In genomic region chr1:935751-936231, GRCh38 we compare ENCODE assay signal across 10 cellular contexts. TPM values are rescaled to one million over a fixed set of nuclear protein-coding genes. Genes with fewer than 3 reads are reported as not detected.
DNase-seq lines count a peak whose midpoint lies in the region; ATAC-seq and TF ChIP-seq lines count a peak whose summit lies in the region.
"Had no signal": no experiment of that assay in that cellular context is flagged by ENCODE, and none has a peak within 500 bp of the region (broad histone marks: within the 10 kb centered on the region; RNA-seq: fewer than 3 reads in every experiment).

No MANE protein-coding gene starts in this region.

- H3K4me1 ChIP-seq in BLaER1 treated with 17β-estradiol and CSF1 and Interleukin-3, amounts not matched to agents 10 nM and 100 nM, result peaks cover 15 to 78% (median 73%) of the 10 kb centered on the region in 10 experiments; a peak in 19 of 20 replicates

- H3K4me3 Mint-ChIP-seq in WTC11, result peak overlapping the region; percentile 60

- no peaks in the 10 kb centered on the region for H3K36me3 ChIP-seq in BLaER1 treated with 17β-estradiol and CSF1 and Interleukin-3, amounts not matched to agents 10 nM and 100 nM

- H3K9me3 Mint-ChIP-seq in WTC11, result no peaks in the 10 kb centered on the region
- H3K9me3 Mint-ChIP-seq: activated T-helper 2 cell treated with anti-CD3 and anti-CD28 coated beads, Interferon-gamma antibody, Interleukin-2, Interleukin-4, amounts not matched to agents 10 μg/mL and 5 μg/mL and 100 μg/mL, durations not matched to agents 14 hours and 24 hours and 36 hours had no signal

- peaks cover 14% of the 10 kb centered on the region for H3K4me1 Mint-ChIP-seq in WTC11

- H3K36me3 Mint-ChIP-seq in WTC11, result no peaks in the 10 kb centered on the region

- CTCF ChIA-PET in WTC11 (lab: Charles Lee), result no interaction called here

- H4K20me1 ChIP-seq in BLaER1 treated with 17β-estradiol and CSF1 and Interleukin-3, amounts not matched to agents 10 nM and 100 nM, result peaks cover 0 to 86% (median 64%) of the 10 kb centered on the region in 11 experiments; a peak in 19 of 22 replicates

- peaks cover 61 to 86% (median 75%) of the 10 kb centered on the region in 11 experiments for H3K27me3 ChIP-seq in BLaER1 treated with 17β-estradiol and CSF1 and Interleukin-3, amounts not matched to agents 10 nM and 100 nM

- H3K27ac Mint-ChIP-seq in WTC11, result no peak overlapping the region
- H3K27ac Mint-ChIP-seq: activated T-helper 2 cell treated with anti-CD3 and anti-CD28 coated beads, Interferon-gamma antibody, Interleukin-2, Interleukin-4, amounts not matched to agents 10 μg/mL and 5 μg/mL and 100 μg/mL, durations not matched to agents 14 hours and 24 hours and 36 hours had no signal

- H3K27me3 Mint-ChIP-seq in WTC11 (ENCODE audit: low read depth), result peaks cover 83% of the 10 kb centered on the region

- peak; percentile 60 for DNase-seq in NCI-H1105 (lab: John Stamatoyannopoulos, UW)
- DNase-seq in WTC11 (ENCODE audit: low spot score), result peak; percentile 56
- no peak for DNase-seq in stimulated activated CD4-positive, alpha-beta T cell treated with anti-CD3 and anti-CD28 coated beads, Interleukin-4, amount 100 ng/mL, for 4 hours
- no peak for DNase-seq in stimulated activated CD4-positive, alpha-beta T cell treated with anti-CD3 and anti-CD28 coated beads, Interleukin-2, amount 100 ng/mL, for 48 hours
- DNase-seq: NCI-H774, T1000 had no signal

- H3K9ac ChIP-seq in BLaER1 treated with 17β-estradiol and CSF1 and Interleukin-3, amounts not matched to agents 10 nM and 100 nM, result no peak overlapping the region

- no peak overlapping the region for H3K4me3 ChIP-seq in BLaER1 treated with 17β-estradiol and CSF1 and Interleukin-3, amounts not matched to agents 10 nM and 100 nM
- H3K4me3 ChIP-seq: coronary artery had no signal

- peak overlapping the region in 8 of 11 experiments; percentile 35 to 63 (median 53); a peak in 15 of 22 replicates for H3K4me2 ChIP-seq in BLaER1 treated with 17β-estradiol and CSF1 and Interleukin-3, amounts not matched to agents 10 nM and 100 nM

- TF ChIP-seq CTCF in WTC11 (IDR thresholded peaks at IDR 0.05), result no peak

- ATAC-seq in WTC11, result peak; percentile 28
- no peak for ATAC-seq in GM19463 (IDR thresholded peaks at IDR 0.05; ENCODE audit: unreplicated experiment)

- H3K27ac ChIP-seq in BLaER1 treated with 17β-estradiol and CSF1 and Interleukin-3, amounts not matched to agents 10 nM and 100 nM, result no peak overlapping the region
- H3K27ac ChIP-seq: coronary artery had no signal

- no peaks in the 10 kb centered on the region for H3K9me3 ChIP-seq in BLaER1 treated with 17β-estradiol and CSF1 and Interleukin-3, amounts not matched to agents 10 nM and 100 nM (replicated peaks in 1 of 11)

- POLR2A ChIA-PET in WTC11 (lab: Charles Lee), result no interaction called here

TF ChIP-seq in WTC11, 78 proteins besides CTCF, POLR2A, EP300 and RAD21:
- TF ChIP-seq ZNF219 (CRISPR knock-in tag; IDR thresholded peaks at IDR 0.05; ENCODE audit: borderline replicate concordance) (no peak), FOXP1 (CRISPR knock-in tag; IDR thresholded peaks at IDR 0.05; ENCODE audit: borderline replicate concordance) (no peak), FOXP4 (CRISPR knock-in tag; IDR thresholded peaks at IDR 0.05) (no peak), USF1 (CRISPR knock-in tag; IDR thresholded peaks at IDR 0.05) (no peak), FOXK1 (CRISPR knock-in tag; IDR thresholded peaks at IDR 0.05) (no peak), ATF2 (CRISPR knock-in tag; IDR thresholded peaks at IDR 0.05; ENCODE audit: borderline replicate concordance, low read depth) (no peak), HMGXB4 (CRISPR knock-in tag; IDR thresholded peaks at IDR 0.05) (0 out of 2 replicates have a peak, but pooled peaks have one; percentile 13)

RNA-seq across cellular contexts. Expression of gene SAMD11, which starts 12.1 kb away (rescaled TPM):
- 1.7 to 2.7 TPM (median 2.3 TPM) in 3 replicates for total RNA-seq in WTC11 (2021)
- total RNA-seq: activated T-helper 2 cell treated with anti-CD3 and anti-CD28 coated beads, Interferon-gamma antibody, Interleukin-2, Interleukin-4, amounts not matched to agents 10 μg/mL and 5 μg/mL and 100 μg/mL, durations not matched to agents 14 hours and 24 hours and 36 hours had no signal

RNA-seq across cellular contexts. Expression of gene NOC2L, which starts 23.3 kb away (rescaled TPM):
- total RNA-seq in WTC11 (2021), result 149 to 182 TPM (median 150 TPM) in 3 replicates

RNA-seq across cellular contexts. Expression of gene KLHL17, which starts 24.6 kb away (rescaled TPM):
- 46.2 to 66.9 TPM (median 47.2 TPM) in 3 replicates for total RNA-seq in WTC11 (2021)

RNA-seq across cellular contexts. Expression of gene PLEKHN1, which starts 30.5 kb away (rescaled TPM):
- 2.9 to 3.4 TPM (median 3.0 TPM) in 3 replicates for total RNA-seq in WTC11 (2021)

RNA-seq across cellular contexts. Expression of gene PERM1, which starts 46.1 kb away (rescaled TPM):
- not detected in 3 replicates for total RNA-seq in WTC11 (2021)
- total RNA-seq: activated T-helper 2 cell treated with anti-CD3 and anti-CD28 coated beads, Interferon-gamma antibody, Interleukin-2, Interleukin-4, amounts not matched to agents 10 μg/mL and 5 μg/mL and 100 μg/mL, durations not matched to agents 14 hours and 24 hours and 36 hours had no signal

Comparison
In these comparisons a context has a peak if more than half of its experiments do, and no peak if none do; other contexts are left out.
1. DNase-seq: peak in NCI-H1105 (single experiment) and WTC11 (single experiment); none in stimulated activated CD4-positive, alpha-beta T cell treated with anti-CD3 and anti-CD28 coated beads, Interleukin-4, amount 100 ng/mL, for 4 hours (0 of 2) and stimulated activated CD4-positive, alpha-beta T cell treated with anti-CD3 and anti-CD28 coated beads, Interleukin-2, amount 100 ng/mL, for 48 hours (0 of 2).